Comparison of ENCODE assay signal across 13 cellular contexts in the genomic region with DNA sequence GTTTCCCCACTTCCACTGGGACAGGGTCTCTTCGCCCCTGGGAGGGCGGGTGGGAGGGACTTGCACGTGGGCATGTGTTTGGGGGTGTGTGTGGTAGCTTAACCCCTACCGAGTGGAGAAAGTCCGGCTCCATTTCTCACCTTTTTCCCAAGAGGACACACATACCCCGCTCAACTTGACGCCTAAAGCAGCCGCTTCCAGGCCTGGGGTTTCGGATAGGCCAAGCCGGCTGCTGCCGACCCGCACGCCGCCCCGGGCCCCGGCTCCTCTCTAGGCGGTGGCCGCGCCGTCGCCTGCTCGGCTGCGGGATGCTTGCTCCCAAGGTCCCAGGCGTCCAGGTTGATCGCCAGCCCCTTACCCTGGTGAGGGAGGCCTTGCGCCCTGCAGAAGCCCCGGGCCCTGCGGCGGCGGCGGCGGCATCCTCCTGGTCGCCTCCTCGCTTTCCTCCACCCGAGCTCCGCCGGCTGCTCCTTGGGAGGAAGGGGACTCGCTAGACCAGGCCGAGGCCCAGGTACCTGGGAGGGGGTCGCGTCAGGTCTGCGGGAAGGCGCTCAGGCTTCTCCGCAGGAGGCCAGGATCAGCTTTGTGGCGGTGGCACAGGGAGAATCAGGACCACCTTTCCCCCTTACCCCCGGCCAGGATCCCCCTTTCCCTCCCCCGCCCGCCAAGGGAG. TPM values are rescaled to one million over a fixed set of nuclear protein-coding genes. Genes with fewer than 3 reads are reported as not detected.
DNase-seq lines count a peak whose midpoint lies in the region; ATAC-seq and TF ChIP-seq lines count a peak whose summit lies in the region.
"Had no signal": no experiment of that assay in that cellular context is flagged by ENCODE, and none has a peak within 500 bp of the region (broad histone marks: within the 10 kb centered on the region; RNA-seq: fewer than 3 reads in every experiment).

No MANE protein-coding gene starts in this region.

- H3K27me3 ChIP-seq in breast epithelium: peaks cover 0 to 59% of the 10 kb centered on the region in 2 donors

- H3K9me3 ChIP-seq in breast epithelium: no peaks in the 10 kb centered on the region
- H3K9me3 ChIP-seq: mucosa of descending colon had no signal

- H3K27ac ChIP-seq in 22Rv1 (peak overlapping the region; percentile 86), breast epithelium (peak overlapping the region; percentile 91 to 96)

- peaks cover 4% of the 10 kb centered on the region for H3K36me3 Mint-ChIP-seq in nephron (ENCODE audit: low read depth)
- H3K36me3 Mint-ChIP-seq: brain had no signal

- peak; percentile 74 for DNase-seq in ELF-1 (ENCODE audit: low read depth, low spot score)
- DNase-seq in breast epithelium (ENCODE audit: low spot score in 2 of 2): no peak
- DNase-seq in MV-4-11 (lab: John Stamatoyannopoulos, UW): no peak
- no peak for DNase-seq in COR-L47 (lab: John Stamatoyannopoulos, UW)
- DNase-seq: activated CD4-positive, alpha-beta T cell treated with anti-CD3 and anti-CD28 coated beads for 1 hour; NCI-H1436 treated with DMSO at 0.1 percent for 48 hours had no signal

- peak overlapping the region in 2 of 3 experiments; percentile 48 to 82 for H3K4me3 Mint-ChIP-seq in nephron

- intact Hi-C loops in breast epithelium (cut with DNase I; ENCODE audit: low total_unique reads): no loop called here

- peaks cover 3% of the 10 kb centered on the region for H3K9me3 Mint-ChIP-seq in nephron
- H3K9me3 Mint-ChIP-seq: brain had no signal

- peaks cover 30% of the 10 kb centered on the region for H3K4me1 Mint-ChIP-seq in nephron

- no peak for ATAC-seq in HG02973 (IDR thresholded peaks at IDR 0.05; ENCODE audit: unreplicated experiment)
- no peak for ATAC-seq in GM21367 (IDR thresholded peaks at IDR 0.05; ENCODE audit: unreplicated experiment)
- ATAC-seq: mucosa of descending colon had no signal

- peak overlapping the region in 1 of 3 experiments; percentile 68 for H3K27ac Mint-ChIP-seq in nephron

- peaks cover 99% of the 10 kb centered on the region for H3K27me3 Mint-ChIP-seq in nephron (ENCODE audit: low read depth)

- no peaks in the 10 kb centered on the region for H3K36me3 ChIP-seq in breast epithelium

- TF ChIP-seq CTCF in 22Rv1 (IDR thresholded peaks at IDR 0.05) (no peak), breast epithelium (IDR thresholded peaks at IDR 0.05) (no peak), nephron (IDR thresholded peaks at IDR 0.05; ENCODE audit: unreplicated experiment in 3 of 3) (no peak)

- no peak for TF ChIP-seq POLR2A in breast epithelium (IDR thresholded peaks at IDR 0.05)

- H3K4me3 ChIP-seq in breast epithelium: peak overlapping the region; percentile 20 to 87 (median 72)
- H3K4me3 ChIP-seq: mucosa of descending colon had no signal

- no peaks in the 10 kb centered on the region for H3K4me1 ChIP-seq in breast epithelium

RNA-seq across cellular contexts. Expression of gene GATA3, which starts 3.2 kb away (rescaled TPM):
- total RNA-seq in breast epithelium: 10 to 100 TPM in 2 of 3 donors, under 1 TPM in 1; 0.48 to 36.4 (median 28.2) TPM
- total RNA-seq: fibroblast of villous mesenchyme had no signal
